ENCODE assay signal across 1 cellular context in the genomic region with DNA sequence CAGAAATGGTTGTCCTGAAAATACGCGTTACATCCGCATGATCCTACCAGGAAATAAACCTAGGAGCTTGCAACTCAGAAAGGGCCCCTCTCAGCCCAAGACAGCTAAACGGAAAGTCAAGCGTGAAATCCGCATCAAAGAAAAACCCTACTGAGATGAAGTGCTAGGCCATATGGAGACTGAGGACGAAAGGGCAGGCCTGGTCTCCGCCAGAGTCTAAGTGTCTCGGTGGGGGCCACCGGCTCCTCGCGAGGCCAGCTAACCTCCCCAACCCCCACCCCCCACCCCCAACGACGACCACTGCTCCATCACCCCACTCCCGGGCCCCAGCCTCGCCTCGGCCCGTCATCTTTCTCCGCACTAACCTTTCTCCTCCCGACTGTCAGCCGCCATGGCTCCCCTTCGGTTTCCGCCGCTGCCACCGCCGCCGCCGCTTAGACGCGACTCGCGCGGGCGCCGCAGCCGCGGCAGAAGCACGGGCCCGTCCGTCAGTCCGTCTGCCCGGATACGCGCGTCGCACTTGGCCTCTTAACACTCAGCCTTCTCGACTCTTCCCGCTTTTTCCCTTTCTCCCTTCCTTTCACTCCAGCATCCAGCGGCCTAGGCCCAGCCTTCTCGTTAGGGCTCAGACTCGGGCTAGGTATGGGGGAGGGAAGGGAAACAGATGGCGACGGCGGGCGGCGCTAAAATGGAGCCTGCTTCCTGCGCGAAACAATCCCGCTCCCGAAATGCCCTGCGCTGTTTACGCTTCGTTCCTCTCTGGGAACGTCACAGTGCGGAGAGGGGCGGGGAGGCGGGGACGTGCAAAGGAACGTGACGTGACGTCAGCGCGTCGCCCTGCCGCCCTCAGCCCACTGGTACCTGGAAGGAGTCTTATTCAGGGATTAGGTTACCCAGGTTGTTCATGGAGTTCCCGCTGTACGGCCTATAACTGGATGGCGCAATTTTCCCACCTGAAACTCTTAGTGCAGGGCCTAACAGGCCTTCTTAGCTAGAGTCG.
TF ChIP-seq lines count a peak whose summit lies in the region.

A gene (minus strand): TSS at position 730 of the 1,000 bp plus-strand sequence. CDS start 337 bp downstream, at position 393.

TF ChIP-seq in HepG2, 621 proteins besides CTCF, POLR2A, EP300 and RAD21 (continued from another document and continues in another):
- TF ChIP-seq, protein P1, sequence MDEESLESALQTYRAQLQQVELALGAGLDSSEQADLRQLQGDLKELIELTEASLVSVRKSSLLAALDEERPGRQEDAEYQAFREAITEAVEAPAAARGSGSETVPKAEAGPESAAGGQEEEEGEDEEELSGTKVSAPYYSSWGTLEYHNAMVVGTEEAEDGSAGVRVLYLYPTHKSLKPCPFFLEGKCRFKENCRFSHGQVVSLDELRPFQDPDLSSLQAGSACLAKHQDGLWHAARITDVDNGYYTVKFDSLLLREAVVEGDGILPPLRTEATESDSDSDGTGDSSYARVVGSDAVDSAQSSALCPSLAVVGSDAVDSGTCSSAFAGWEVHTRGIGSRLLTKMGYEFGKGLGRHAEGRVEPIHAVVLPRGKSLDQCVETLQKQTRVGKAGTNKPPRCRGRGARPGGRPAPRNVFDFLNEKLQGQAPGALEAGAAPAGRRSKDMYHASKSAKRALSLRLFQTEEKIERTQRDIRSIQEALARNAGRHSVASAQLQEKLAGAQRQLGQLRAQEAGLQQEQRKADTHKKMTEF (CRISPR knock-in tag; IDR thresholded peaks at IDR 0.05), result peak; percentile 79
- TF ChIP-seq SMAD9 (CRISPR knock-in tag; IDR thresholded peaks at IDR 0.05) (0 out of 2 replicates have a peak, but pooled peaks have one; percentile 22), NFYC (CRISPR knock-in tag; IDR thresholded peaks at IDR 0.05) (no peak), MEF2D (CRISPR knock-in tag; IDR thresholded peaks at IDR 0.05) (peak; percentile 26), ZSCAN12 (CRISPR knock-in tag; IDR thresholded peaks at IDR 0.05) (no peak), ZNF282 (IDR thresholded peaks at IDR 0.05; ENCODE audit: partially characterized antibody) (no peak), TCF12 (IDR thresholded peaks at IDR 0.05) (no peak), TCF12 (CRISPR knock-in tag; IDR thresholded peaks at IDR 0.05) (no peak), CHD2 (IDR thresholded peaks at IDR 0.05; ENCODE audit: low read depth, low read length) (peak; percentile 34; the same call in 1 of the 2 replicates), SAFB2 (CRISPR knock-in tag; IDR thresholded peaks at IDR 0.05; ENCODE audit: borderline replicate concordance, low read depth) (no peak; the same call in 1 of the 2 replicates), ZFX (CRISPR knock-in tag; IDR thresholded peaks at IDR 0.05; ENCODE audit: low read depth) (peak; percentile 97), HMG20B (CRISPR knock-in tag; conservative IDR thresholded peaks at IDR 0.05) (no peak), PITX1 (CRISPR knock-in tag; IDR thresholded peaks at IDR 0.05) (peak; percentile 74), JUND (CRISPR knock-in tag; IDR thresholded peaks at IDR 0.05) (peak; percentile 91), SKI (IDR thresholded peaks at IDR 0.05; ENCODE audit: partially characterized antibody) (peak; percentile 72), ZC3H13 (CRISPR knock-in tag; IDR thresholded peaks at IDR 0.05) (peak; percentile 93)
- TF ChIP-seq, protein P2, sequence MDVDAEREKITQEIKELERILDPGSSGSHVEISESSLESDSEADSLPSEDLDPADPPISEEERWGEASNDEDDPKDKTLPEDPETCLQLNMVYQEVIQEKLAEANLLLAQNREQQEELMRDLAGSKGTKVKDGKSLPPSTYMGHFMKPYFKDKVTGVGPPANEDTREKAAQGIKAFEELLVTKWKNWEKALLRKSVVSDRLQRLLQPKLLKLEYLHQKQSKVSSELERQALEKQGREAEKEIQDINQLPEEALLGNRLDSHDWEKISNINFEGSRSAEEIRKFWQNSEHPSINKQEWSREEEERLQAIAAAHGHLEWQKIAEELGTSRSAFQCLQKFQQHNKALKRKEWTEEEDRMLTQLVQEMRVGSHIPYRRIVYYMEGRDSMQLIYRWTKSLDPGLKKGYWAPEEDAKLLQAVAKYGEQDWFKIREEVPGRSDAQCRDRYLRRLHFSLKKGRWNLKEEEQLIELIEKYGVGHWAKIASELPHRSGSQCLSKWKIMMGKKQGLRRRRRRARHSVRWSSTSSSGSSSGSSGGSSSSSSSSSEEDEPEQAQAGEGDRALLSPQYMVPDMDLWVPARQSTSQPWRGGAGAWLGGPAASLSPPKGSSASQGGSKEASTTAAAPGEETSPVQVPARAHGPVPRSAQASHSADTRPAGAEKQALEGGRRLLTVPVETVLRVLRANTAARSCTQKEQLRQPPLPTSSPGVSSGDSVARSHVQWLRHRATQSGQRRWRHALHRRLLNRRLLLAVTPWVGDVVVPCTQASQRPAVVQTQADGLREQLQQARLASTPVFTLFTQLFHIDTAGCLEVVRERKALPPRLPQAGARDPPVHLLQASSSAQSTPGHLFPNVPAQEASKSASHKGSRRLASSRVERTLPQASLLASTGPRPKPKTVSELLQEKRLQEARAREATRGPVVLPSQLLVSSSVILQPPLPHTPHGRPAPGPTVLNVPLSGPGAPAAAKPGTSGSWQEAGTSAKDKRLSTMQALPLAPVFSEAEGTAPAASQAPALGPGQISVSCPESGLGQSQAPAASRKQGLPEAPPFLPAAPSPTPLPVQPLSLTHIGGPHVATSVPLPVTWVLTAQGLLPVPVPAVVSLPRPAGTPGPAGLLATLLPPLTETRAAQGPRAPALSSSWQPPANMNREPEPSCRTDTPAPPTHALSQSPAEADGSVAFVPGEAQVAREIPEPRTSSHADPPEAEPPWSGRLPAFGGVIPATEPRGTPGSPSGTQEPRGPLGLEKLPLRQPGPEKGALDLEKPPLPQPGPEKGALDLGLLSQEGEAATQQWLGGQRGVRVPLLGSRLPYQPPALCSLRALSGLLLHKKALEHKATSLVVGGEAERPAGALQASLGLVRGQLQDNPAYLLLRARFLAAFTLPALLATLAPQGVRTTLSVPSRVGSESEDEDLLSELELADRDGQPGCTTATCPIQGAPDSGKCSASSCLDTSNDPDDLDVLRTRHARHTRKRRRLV (CRISPR knock-in tag; IDR thresholded peaks at IDR 0.05), result no peak
- TF ChIP-seq, protein P3, sequence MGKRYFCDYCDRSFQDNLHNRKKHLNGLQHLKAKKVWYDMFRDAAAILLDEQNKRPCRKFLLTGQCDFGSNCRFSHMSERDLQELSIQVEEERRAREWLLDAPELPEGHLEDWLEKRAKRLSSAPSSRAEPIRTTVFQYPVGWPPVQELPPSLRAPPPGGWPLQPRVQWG (CRISPR knock-in tag; IDR thresholded peaks at IDR 0.05; ENCODE audit: borderline replicate concordance, low read depth), result no peak
- TF ChIP-seq, protein P4, sequence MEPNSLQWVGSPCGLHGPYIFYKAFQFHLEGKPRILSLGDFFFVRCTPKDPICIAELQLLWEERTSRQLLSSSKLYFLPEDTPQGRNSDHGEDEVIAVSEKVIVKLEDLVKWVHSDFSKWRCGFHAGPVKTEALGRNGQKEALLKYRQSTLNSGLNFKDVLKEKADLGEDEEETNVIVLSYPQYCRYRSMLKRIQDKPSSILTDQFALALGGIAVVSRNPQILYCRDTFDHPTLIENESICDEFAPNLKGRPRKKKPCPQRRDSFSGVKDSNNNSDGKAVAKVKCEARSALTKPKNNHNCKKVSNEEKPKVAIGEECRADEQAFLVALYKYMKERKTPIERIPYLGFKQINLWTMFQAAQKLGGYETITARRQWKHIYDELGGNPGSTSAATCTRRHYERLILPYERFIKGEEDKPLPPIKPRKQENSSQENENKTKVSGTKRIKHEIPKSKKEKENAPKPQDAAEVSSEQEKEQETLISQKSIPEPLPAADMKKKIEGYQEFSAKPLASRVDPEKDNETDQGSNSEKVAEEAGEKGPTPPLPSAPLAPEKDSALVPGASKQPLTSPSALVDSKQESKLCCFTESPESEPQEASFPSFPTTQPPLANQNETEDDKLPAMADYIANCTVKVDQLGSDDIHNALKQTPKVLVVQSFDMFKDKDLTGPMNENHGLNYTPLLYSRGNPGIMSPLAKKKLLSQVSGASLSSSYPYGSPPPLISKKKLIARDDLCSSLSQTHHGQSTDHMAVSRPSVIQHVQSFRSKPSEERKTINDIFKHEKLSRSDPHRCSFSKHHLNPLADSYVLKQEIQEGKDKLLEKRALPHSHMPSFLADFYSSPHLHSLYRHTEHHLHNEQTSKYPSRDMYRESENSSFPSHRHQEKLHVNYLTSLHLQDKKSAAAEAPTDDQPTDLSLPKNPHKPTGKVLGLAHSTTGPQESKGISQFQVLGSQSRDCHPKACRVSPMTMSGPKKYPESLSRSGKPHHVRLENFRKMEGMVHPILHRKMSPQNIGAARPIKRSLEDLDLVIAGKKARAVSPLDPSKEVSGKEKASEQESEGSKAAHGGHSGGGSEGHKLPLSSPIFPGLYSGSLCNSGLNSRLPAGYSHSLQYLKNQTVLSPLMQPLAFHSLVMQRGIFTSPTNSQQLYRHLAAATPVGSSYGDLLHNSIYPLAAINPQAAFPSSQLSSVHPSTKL (CRISPR knock-in tag; IDR thresholded peaks at IDR 0.05), result peak; percentile 82
- TF ChIP-seq, protein P5, sequence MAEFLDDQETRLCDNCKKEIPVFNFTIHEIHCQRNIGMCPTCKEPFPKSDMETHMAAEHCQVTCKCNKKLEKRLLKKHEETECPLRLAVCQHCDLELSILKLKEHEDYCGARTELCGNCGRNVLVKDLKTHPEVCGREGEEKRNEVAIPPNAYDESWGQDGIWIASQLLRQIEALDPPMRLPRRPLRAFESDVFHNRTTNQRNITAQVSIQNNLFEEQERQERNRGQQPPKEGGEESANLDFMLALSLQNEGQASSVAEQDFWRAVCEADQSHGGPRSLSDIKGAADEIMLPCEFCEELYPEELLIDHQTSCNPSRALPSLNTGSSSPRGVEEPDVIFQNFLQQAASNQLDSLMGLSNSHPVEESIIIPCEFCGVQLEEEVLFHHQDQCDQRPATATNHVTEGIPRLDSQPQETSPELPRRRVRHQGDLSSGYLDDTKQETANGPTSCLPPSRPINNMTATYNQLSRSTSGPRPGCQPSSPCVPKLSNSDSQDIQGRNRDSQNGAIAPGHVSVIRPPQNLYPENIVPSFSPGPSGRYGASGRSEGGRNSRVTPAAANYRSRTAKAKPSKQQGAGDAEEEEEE (CRISPR knock-in tag; IDR thresholded peaks at IDR 0.05; ENCODE audit: borderline replicate concordance), result no peak
- TF ChIP-seq, protein P6, sequence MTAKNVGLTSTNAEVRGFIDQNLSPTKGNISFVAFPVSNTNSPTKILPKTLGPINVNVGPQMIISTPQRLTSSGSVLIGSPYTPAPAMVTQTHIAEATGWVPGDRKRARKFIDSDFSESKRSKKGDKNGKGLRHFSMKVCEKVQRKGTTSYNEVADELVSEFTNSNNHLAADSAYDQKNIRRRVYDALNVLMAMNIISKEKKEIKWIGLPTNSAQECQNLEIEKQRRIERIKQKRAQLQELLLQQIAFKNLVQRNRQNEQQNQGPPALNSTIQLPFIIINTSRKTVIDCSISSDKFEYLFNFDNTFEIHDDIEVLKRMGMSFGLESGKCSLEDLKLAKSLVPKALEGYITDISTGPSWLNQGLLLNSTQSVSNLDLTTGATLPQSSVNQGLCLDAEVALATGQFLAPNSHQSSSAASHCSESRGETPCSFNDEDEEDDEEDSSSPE (CRISPR knock-in tag; IDR thresholded peaks at IDR 0.05), result peak; percentile 57
- TF ChIP-seq, protein P7, sequence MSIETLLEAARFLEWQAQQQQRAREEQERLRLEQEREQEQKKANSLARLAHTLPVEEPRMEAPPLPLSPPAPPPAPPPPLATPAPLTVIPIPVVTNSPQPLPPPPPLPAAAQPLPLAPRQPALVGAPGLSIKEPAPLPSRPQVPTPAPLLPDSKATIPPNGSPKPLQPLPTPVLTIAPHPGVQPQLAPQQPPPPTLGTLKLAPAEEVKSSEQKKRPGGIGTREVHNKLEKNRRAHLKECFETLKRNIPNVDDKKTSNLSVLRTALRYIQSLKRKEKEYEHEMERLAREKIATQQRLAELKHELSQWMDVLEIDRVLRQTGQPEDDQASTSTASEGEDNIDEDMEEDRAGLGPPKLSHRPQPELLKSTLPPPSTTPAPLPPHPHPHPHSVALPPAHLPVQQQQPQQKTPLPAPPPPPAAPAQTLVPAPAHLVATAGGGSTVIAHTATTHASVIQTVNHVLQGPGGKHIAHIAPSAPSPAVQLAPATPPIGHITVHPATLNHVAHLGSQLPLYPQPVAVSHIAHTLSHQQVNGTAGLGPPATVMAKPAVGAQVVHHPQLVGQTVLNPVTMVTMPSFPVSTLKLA (IDR thresholded peaks at IDR 0.05), result peak; percentile 17; the same call in 1 of the 2 replicates
- TF ChIP-seq, protein P8, sequence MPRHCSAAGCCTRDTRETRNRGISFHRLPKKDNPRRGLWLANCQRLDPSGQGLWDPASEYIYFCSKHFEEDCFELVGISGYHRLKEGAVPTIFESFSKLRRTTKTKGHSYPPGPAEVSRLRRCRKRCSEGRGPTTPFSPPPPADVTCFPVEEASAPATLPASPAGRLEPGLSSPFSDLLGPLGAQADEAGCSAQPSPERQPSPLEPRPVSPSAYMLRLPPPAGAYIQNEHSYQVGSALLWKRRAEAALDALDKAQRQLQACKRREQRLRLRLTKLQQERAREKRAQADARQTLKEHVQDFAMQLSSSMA (CRISPR knock-in tag; IDR thresholded peaks at IDR 0.05), result peak; percentile 75; the same call in 1 of the 2 replicates
- TF ChIP-seq, protein P9, sequence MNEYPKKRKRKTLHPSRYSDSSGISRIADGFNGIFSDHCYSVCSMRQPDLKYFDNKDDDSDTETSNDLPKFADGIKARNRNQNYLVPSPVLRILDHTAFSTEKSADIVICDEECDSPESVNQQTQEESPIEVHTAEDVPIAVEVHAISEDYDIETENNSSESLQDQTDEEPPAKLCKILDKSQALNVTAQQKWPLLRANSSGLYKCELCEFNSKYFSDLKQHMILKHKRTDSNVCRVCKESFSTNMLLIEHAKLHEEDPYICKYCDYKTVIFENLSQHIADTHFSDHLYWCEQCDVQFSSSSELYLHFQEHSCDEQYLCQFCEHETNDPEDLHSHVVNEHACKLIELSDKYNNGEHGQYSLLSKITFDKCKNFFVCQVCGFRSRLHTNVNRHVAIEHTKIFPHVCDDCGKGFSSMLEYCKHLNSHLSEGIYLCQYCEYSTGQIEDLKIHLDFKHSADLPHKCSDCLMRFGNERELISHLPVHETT (CRISPR knock-in tag; conservative IDR thresholded peaks at IDR 0.05), result no peak; the same call in 1 of the 2 replicates
- TF ChIP-seq, protein P10, sequence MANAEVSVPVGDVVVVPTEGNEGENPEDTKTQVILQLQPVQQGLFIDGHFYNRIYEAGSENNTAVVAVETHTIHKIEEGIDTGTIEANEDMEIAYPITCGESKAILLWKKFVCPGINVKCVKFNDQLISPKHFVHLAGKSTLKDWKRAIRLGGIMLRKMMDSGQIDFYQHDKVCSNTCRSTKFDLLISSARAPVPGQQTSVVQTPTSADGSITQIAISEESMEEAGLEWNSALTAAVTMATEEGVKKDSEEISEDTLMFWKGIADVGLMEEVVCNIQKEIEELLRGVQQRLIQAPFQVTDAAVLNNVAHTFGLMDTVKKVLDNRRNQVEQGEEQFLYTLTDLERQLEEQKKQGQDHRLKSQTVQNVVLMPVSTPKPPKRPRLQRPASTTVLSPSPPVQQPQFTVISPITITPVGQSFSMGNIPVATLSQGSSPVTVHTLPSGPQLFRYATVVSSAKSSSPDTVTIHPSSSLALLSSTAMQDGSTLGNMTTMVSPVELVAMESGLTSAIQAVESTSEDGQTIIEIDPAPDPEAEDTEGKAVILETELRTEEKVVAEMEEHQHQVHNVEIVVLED (CRISPR knock-in tag; IDR thresholded peaks at IDR 0.05; ENCODE audit: borderline replicate concordance), result peak; percentile 100
